Comparison of ENCODE assay signal across 1 cellular context in the genomic region with DNA sequence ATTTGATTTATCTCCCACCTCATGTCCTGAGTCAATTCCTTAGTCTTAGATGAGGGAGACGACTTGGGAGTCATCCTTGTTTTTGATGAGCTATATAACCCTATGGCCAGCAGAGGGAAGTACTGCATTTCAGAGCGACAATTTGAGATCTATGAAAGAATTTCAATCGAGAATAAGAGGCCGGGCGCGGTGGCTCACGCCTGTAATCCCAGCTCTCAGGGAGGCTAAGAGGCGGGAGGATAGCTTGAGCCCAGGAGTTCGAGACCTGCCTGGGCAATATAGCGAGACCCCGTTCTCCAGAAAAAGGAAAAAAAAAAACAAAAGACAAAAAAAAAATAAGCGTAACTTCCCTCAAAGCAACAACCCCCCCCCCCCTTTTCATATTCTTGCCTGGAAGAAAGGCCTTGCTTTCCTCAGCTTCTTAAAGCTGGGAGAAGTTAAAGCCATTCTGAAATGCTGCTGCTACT.
TF ChIP-seq lines count a peak whose summit lies in the region.
"Not testable (repeated sequence)": the region's sequence is repeated elsewhere in the genome, so short reads cannot be mapped to it uniquely, and the experiment has no call there.

No MANE protein-coding gene starts in this region.

TF ChIP-seq in HepG2, 621 proteins besides CTCF, POLR2A, EP300 and RAD21 (continued from another document):
- TF ChIP-seq, protein P1, sequence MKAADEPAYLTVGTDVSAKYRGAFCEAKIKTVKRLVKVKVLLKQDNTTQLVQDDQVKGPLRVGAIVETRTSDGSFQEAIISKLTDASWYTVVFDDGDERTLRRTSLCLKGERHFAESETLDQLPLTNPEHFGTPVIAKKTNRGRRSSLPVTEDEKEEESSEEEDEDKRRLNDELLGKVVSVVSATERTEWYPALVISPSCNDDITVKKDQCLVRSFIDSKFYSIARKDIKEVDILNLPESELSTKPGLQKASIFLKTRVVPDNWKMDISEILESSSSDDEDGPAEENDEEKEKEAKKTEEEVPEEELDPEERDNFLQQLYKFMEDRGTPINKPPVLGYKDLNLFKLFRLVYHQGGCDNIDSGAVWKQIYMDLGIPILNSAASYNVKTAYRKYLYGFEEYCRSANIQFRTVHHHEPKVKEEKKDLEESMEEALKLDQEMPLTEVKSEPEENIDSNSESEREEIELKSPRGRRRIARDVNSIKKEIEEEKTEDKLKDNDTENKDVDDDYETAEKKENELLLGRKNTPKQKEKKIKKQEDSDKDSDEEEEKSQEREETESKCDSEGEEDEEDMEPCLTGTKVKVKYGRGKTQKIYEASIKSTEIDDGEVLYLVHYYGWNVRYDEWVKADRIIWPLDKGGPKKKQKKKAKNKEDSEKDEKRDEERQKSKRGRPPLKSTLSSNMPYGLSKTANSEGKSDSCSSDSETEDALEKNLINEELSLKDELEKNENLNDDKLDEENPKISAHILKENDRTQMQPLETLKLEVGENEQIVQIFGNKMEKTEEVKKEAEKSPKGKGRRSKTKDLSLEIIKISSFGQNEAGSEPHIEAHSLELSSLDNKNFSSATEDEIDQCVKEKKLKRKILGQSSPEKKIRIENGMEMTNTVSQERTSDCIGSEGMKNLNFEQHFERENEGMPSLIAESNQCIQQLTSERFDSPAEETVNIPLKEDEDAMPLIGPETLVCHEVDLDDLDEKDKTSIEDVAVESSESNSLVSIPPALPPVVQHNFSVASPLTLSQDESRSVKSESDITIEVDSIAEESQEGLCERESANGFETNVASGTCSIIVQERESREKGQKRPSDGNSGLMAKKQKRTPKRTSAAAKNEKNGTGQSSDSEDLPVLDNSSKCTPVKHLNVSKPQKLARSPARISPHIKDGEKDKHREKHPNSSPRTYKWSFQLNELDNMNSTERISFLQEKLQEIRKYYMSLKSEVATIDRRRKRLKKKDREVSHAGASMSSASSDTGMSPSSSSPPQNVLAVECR (CRISPR knock-in tag; IDR thresholded peaks at IDR 0.05; ENCODE audit: borderline replicate concordance) = peak; percentile 15; the same call in 1 of the 2 replicates
- TF ChIP-seq ZNF460 (CRISPR knock-in tag; IDR thresholded peaks at IDR 0.05; ENCODE audit: borderline replicate concordance) (peak; percentile 48; the same call in 1 of the 2 replicates), CREB1 (CRISPR knock-in tag; IDR thresholded peaks at IDR 0.05) (peak; percentile 30; the same call in 1 of the 2 replicates), KAT8 (CRISPR knock-in tag; IDR thresholded peaks at IDR 0.05) (0 out of 2 replicates have a peak, but pooled peaks have one; percentile 25), TGIF2 (CRISPR knock-in tag; IDR thresholded peaks at IDR 0.05) (0 out of 2 replicates have a peak, but pooled peaks have one; percentile 35), LCORL (CRISPR knock-in tag; IDR thresholded peaks at IDR 0.05) (peak; percentile 50; the same call in 1 of the 2 replicates), ARID3A (IDR thresholded peaks at IDR 0.05; ENCODE audit: low read depth, low read length) (peak; percentile 76), ZNF121 (CRISPR knock-in tag; IDR thresholded peaks at IDR 0.05) (0 out of 2 replicates have a peak, but pooled peaks have one; percentile 47), IRF2 (CRISPR knock-in tag; IDR thresholded peaks at IDR 0.05) (0 out of 2 replicates have a peak, but pooled peaks have one; percentile 13), THAP11 (CRISPR knock-in tag; IDR thresholded peaks at IDR 0.05) (0 out of 2 replicates have a peak, but pooled peaks have one; percentile 25), HMGXB4 (CRISPR knock-in tag; IDR thresholded peaks at IDR 0.05; ENCODE audit: borderline replicate concordance in 1 of 2, low read depth in 1 of 2) (0 out of 4 replicates have a peak, but pooled peaks of 1 of the 2 experiments have one; percentile 35), SOX13 (CRISPR knock-in tag; conservative IDR thresholded peaks at IDR 0.05 in 1 of 2, IDR thresholded peaks at IDR 0.05 in 1 of 2) (0 out of 4 replicates have a peak, but pooled peaks of 1 of the 2 experiments have one; percentile 5), TBL1XR1 (IDR thresholded peaks at IDR 0.05; ENCODE audit: borderline replicate concordance, low read length, partially characterized antibody) (peak; percentile 31), SMAD3 (CRISPR knock-in tag; IDR thresholded peaks at IDR 0.05) (0 out of 2 replicates have a peak, but pooled peaks have one; percentile 61), GATAD2A (CRISPR knock-in tag; IDR thresholded peaks at IDR 0.05) (peak; percentile 22; the same call in 1 of the 2 replicates), SMC3 (IDR thresholded peaks at IDR 0.05; ENCODE audit: low read length) (peak; percentile 97), ZNF280D (CRISPR knock-in tag; IDR thresholded peaks at IDR 0.05) (0 out of 2 replicates have a peak, but pooled peaks have one; percentile 32)
- not testable (repeated sequence) for TF ChIP-seq CREB1, LCORL, SOX13 (IDR thresholded peaks at IDR 0.05)
- TF ChIP-seq, protein P2, sequence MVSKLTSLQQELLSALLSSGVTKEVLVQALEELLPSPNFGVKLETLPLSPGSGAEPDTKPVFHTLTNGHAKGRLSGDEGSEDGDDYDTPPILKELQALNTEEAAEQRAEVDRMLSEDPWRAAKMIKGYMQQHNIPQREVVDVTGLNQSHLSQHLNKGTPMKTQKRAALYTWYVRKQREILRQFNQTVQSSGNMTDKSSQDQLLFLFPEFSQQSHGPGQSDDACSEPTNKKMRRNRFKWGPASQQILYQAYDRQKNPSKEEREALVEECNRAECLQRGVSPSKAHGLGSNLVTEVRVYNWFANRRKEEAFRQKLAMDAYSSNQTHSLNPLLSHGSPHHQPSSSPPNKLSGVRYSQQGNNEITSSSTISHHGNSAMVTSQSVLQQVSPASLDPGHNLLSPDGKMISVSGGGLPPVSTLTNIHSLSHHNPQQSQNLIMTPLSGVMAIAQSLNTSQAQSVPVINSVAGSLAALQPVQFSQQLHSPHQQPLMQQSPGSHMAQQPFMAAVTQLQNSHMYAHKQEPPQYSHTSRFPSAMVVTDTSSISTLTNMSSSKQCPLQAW (CRISPR knock-in tag; IDR thresholded peaks at IDR 0.05) = 0 out of 2 replicates have a peak, but pooled peaks have one; percentile 21
- TF ChIP-seq, protein P3, sequence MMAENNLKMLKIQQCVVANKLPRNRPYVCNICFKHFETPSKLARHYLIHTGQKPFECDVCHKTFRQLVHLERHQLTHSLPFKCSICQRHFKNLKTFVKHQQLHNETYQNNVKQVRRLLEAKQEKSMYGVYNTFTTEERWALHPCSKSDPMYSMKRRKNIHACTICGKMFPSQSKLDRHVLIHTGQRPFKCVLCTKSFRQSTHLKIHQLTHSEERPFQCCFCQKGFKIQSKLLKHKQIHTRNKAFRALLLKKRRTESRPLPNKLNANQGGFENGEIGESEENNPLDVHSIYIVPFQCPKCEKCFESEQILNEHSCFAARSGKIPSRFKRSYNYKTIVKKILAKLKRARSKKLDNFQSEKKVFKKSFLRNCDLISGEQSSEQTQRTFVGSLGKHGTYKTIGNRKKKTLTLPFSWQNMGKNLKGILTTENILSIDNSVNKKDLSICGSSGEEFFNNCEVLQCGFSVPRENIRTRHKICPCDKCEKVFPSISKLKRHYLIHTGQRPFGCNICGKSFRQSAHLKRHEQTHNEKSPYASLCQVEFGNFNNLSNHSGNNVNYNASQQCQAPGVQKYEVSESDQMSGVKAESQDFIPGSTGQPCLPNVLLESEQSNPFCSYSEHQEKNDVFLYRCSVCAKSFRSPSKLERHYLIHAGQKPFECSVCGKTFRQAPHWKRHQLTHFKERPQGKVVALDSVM (CRISPR knock-in tag; IDR thresholded peaks at IDR 0.05) = peak; percentile 57; the same call in 1 of the 2 replicates
- TF ChIP-seq, protein P4, sequence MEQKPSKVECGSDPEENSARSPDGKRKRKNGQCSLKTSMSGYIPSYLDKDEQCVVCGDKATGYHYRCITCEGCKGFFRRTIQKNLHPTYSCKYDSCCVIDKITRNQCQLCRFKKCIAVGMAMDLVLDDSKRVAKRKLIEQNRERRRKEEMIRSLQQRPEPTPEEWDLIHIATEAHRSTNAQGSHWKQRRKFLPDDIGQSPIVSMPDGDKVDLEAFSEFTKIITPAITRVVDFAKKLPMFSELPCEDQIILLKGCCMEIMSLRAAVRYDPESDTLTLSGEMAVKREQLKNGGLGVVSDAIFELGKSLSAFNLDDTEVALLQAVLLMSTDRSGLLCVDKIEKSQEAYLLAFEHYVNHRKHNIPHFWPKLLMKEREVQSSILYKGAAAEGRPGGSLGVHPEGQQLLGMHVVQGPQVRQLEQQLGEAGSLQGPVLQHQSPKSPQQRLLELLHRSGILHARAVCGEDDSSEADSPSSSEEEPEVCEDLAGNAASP (CRISPR knock-in tag; IDR thresholded peaks at IDR 0.05; ENCODE audit: borderline replicate concordance) = 0 out of 2 replicates have a peak, but pooled peaks have one; percentile 12
